Comparison of ENCODE assay signal across 10 cellular contexts in the genomic region with DNA sequence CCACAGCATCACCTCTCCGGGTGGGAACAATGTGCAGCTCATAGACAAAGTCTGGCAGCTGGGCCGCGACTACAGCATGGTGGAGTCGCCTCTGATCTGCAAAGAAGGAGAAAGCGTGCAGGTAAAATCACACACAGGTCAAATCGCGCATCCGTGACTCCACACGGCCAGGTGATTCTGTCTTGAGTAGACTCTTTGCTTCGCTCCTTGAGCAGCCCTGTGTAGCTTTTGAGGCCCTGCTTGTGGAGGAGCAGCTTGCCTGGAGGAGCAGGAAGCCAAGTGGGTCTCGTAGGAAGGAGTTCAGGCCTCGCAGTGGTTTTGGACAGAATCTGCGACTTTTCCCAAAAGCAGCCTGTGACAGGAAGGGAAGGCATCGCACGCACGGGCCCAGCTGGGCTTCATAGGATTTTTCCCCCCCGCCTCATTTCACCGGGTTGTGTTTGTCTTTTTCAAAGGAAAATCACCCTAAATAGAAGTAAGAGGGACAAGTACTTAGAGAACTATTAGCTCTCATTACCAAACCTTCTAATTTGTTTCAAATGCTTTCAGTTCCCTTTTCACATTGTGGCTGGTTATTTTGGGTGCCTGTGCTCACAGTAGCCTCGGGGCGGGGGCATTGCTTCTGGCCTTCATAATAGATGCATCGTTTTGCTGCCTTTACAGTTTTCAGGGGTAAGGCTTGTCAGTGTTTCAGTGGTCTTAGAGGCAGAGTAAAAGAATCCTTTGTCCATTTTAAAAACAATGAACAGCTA.
DNase-seq lines count a peak whose midpoint lies in the region; ATAC-seq and TF ChIP-seq lines count a peak whose summit lies in the region.
"Had no signal": no experiment of that assay in that cellular context is flagged by ENCODE, and none has a peak within 500 bp of the region (broad histone marks: within the 10 kb centered on the region; RNA-seq: fewer than 3 reads in every experiment).

No MANE protein-coding gene starts in this region.

- no peaks in the 10 kb centered on the region for H3K27me3 ChIP-seq in CD8-positive, alpha-beta T cell (ENCODE audit: insufficient read depth, low read length)
- no peaks in the 10 kb centered on the region for H3K27me3 ChIP-seq in SJCRH30

- H3K4me1 ChIP-seq in CD8-positive, alpha-beta T cell (ENCODE audit: insufficient read depth, low read length) = no peaks in the 10 kb centered on the region
- H3K4me1 ChIP-seq in SJCRH30 = no peaks in the 10 kb centered on the region

- H3K4me1 Mint-ChIP-seq in CD8-positive, alpha-beta T cell (ENCODE audit: low read depth) = no peaks in the 10 kb centered on the region

- no peaks in the 10 kb centered on the region for H3K9me3 ChIP-seq in CD8-positive, alpha-beta T cell (ENCODE audit: low read length)
- H3K9me3 ChIP-seq in SJCRH30 (replicated peaks) = no peaks in the 10 kb centered on the region

- H3K4me3 ChIP-seq in CD8-positive, alpha-beta T cell (ENCODE audit: low read depth, low read length) = no peak overlapping the region
- no peak overlapping the region for H3K4me3 ChIP-seq in SJCRH30

- no peak overlapping the region for H3K27ac ChIP-seq in CD8-positive, alpha-beta T cell (ENCODE audit: low read depth, low read length)
- H3K27ac ChIP-seq in SJCRH30 = no peak overlapping the region
- H3K27ac ChIP-seq: C4-2B had no signal

- peak overlapping the region; percentile 13 for H3K27ac Mint-ChIP-seq in CD8-positive, alpha-beta T cell
- H3K27ac Mint-ChIP-seq: activated T-helper 2 cell treated with anti-CD3 and anti-CD28 coated beads, Interferon-gamma antibody, Interleukin-2, Interleukin-4, amounts not matched to agents 10 μg/mL and 5 μg/mL and 100 μg/mL, durations not matched to agents 14 hours and 24 hours and 36 hours had no signal

- H3K36me3 Mint-ChIP-seq in CD8-positive, alpha-beta T cell = peaks cover 90% of the 10 kb centered on the region

- H3K36me3 ChIP-seq in CD8-positive, alpha-beta T cell (ENCODE audit: insufficient read depth, low read length) = peaks cover 38% of the 10 kb centered on the region
- H3K36me3 ChIP-seq in SJCRH30 = peaks cover 56% of the 10 kb centered on the region

- no peak overlapping the region for H3K4me3 Mint-ChIP-seq in CD8-positive, alpha-beta T cell

- no peaks in the 10 kb centered on the region for H3K27me3 Mint-ChIP-seq in CD8-positive, alpha-beta T cell (ENCODE audit: low read depth)

- POLR2A ChIA-PET in CD8-positive, alpha-beta T cell (lab: Charles Lee) = no interaction called here

- in situ Hi-C loops in G401 (cut with HindIII; ENCODE audit: low sequenced_read_pairs) = no loop called here

- TF ChIP-seq CTCF in CD8-positive, alpha-beta T cell (IDR thresholded peaks at IDR 0.05) = no peak

- no peak for ATAC-seq in CD8-positive, alpha-beta T cell
- ATAC-seq in GM21367 (IDR thresholded peaks at IDR 0.05; ENCODE audit: unreplicated experiment) = peak; percentile 51
- peak; percentile 61 for ATAC-seq in HG03565 (IDR thresholded peaks at IDR 0.05; ENCODE audit: unreplicated experiment)

- CTCF ChIA-PET in CD8-positive, alpha-beta T cell (lab: Charles Lee) = interaction anchor here (1.3 to 2.1 kb wide), 2 partner anchors 9 to 126 kb away, joined by 3 to 10 read pairs; no protein-coding TSS in a partner anchor

- H3K9me3 Mint-ChIP-seq in CD8-positive, alpha-beta T cell = no peaks in the 10 kb centered on the region
- H3K9me3 Mint-ChIP-seq: activated T-helper 2 cell treated with anti-CD3 and anti-CD28 coated beads, Interferon-gamma antibody, Interleukin-2, Interleukin-4, amounts not matched to agents 10 μg/mL and 5 μg/mL and 100 μg/mL, durations not matched to agents 14 hours and 24 hours and 36 hours had no signal

- intact Hi-C loops in CD8-positive, alpha-beta T cell (cut with DNase I, micrococcal nuclease) = no loop called here

- DNase-seq in CD8-positive, alpha-beta T cell = no peak
- DNase-seq in foreskin melanocyte (peak; percentile 82), SJCRH30 (no peak), G401 (ENCODE audit: low spot score) (no peak), dedifferentiated amniotic fluid mesenchymal stem cell (ENCODE audit: extremely low spot score) (no peak), NCI-H146 (lab: John Stamatoyannopoulos, UW) (no peak)
